14 cellular contexts compared by ENCODE assay signal in genomic region chr11:45924036-45924915, GRCh38. TPM values are rescaled to one million over a fixed set of nuclear protein-coding genes. Genes with fewer than 3 reads are reported as not detected.
DNase-seq lines count a peak whose midpoint lies in the region; ATAC-seq and TF ChIP-seq lines count a peak whose summit lies in the region.
"Had no signal": no experiment of that assay in that cellular context is flagged by ENCODE, and none has a peak within 500 bp of the region (broad histone marks: within the 10 kb centered on the region; RNA-seq: fewer than 3 reads in every experiment).

No MANE protein-coding gene starts in this region.

- H3K4me3 Mint-ChIP-seq in immature natural killer cell, result peak overlapping the region; percentile 42 to 72 (median 57)

- peak; percentile 47 for DNase-seq in activated CD8-positive, alpha-beta memory T cell treated with anti-CD3 and anti-CD28 coated beads, Interleukin-2, amount 50 U/mL, for 48 hours
- no peak for DNase-seq in activated CD8-positive, alpha-beta memory T cell treated with anti-CD3 and anti-CD28 coated beads for 24 hours
- DNase-seq in RWPE1 (ENCODE audit: low spot score) (no peak), immature natural killer cell (no peak), spleen (peak; percentile 71), NCI-H187 treated with DMSO at 0.1 percent for 48 hours (lab: John Stamatoyannopoulos, UW) (no peak), anterior cingulate cortex (lab: John Stamatoyannopoulos, UW) (no peak)
- DNase-seq: dermis blood vessel endothelial cell, NCI-H1436, small intestine, T-helper 9 cell had no signal

- TF ChIP-seq CTCF in RWPE1 (conservative IDR thresholded peaks at IDR 0.05; ENCODE audit: low read depth) (no peak), spleen (IDR thresholded peaks at IDR 0.05 in 8 of 11, conservative IDR thresholded peaks at IDR 0.05 in 3 of 11) (no peak)

- peaks cover 21 to 36% of the 10 kb centered on the region in 2 donors for H3K4me1 Mint-ChIP-seq in immature natural killer cell

- peaks cover 0 to 4% (median 0%) of the 10 kb centered on the region in 3 donors for H3K36me3 Mint-ChIP-seq in immature natural killer cell

- H3K9me3 ChIP-seq in spleen, result no peaks in the 10 kb centered on the region
- H3K9me3 ChIP-seq: gastrocnemius medialis, mucosa of descending colon had no signal

- no peaks in the 10 kb centered on the region for H3K36me3 ChIP-seq in spleen
- H3K36me3 ChIP-seq: gastrocnemius medialis had no signal

- POLR2A ChIA-PET in RWPE1 (lab: Yijun Ruan, JAX; ENCODE audit: low non-redundant PET), result no interaction called here

- H3K27ac Mint-ChIP-seq in immature natural killer cell, result peak overlapping the region in 1 of 6 donors; percentile 36

- ATAC-seq in HG03342 (IDR thresholded peaks at IDR 0.05; ENCODE audit: unreplicated experiment), result no peak
- ATAC-seq: gastrocnemius medialis, mucosa of descending colon had no signal

- H3K27ac ChIP-seq in RWPE1 (peak overlapping the region; percentile 100), spleen (peak overlapping the region in 1 of 8 donors; percentile 41)
- H3K27ac ChIP-seq: gastrocnemius medialis had no signal

- H3K9me3 Mint-ChIP-seq in immature natural killer cell, result no peaks in the 10 kb centered on the region

- peaks cover 5 to 80% (median 34%) of the 10 kb centered on the region in 6 donors for H3K4me1 ChIP-seq in spleen

- H3K27me3 Mint-ChIP-seq in immature natural killer cell (ENCODE audit: low read depth in 3 of 3), result peaks cover 0 to 12% (median 12%) of the 10 kb centered on the region in 3 donors

- CTCF ChIA-PET in RWPE1 (lab: Yijun Ruan, JAX), result interaction anchor here (0.6 to 1.9 kb wide), 3 partner anchors 41 to 1616 kb away, joined by 3 to 7 read pairs (median 6); no protein-coding TSS in a partner anchor

- intact Hi-C loops in spleen (cut with DNase I; ENCODE audit: low total_unique reads), result no loop called here

- WGBS in spleen, 5 donors, result 67 to 79% (median 70%) methylated on average over 17 to 22 of the region's 22 CpGs

- TF ChIP-seq POLR2A in spleen (IDR thresholded peaks at IDR 0.05), result no peak

- H3K27me3 ChIP-seq in spleen (replicated peaks in 1 of 7), result peaks cover 0 to 52% (median 20%) of the 10 kb centered on the region in 7 donors

- no peak overlapping the region for H3K4me3 ChIP-seq in spleen
- H3K4me3 ChIP-seq: mucosa of descending colon had no signal

RNA-seq across cellular contexts. Expression of gene LARGE2, which starts 1.8 kb away (rescaled TPM):
- polyA plus RNA-seq in immature natural killer cell, result under 1 TPM in 1 of 3 donors, not detected in 2; 0.96 TPM
- total RNA-seq in spleen, result 1 to 10 TPM; 2.5 to 8.4 (median 6.1) TPM
- 10 to 100 TPM in 2 of 3 donors, 1 to 10 TPM in 1; 4.7 to 18.8 (median 16.4) TPM for polyA plus RNA-seq in spleen
- total RNA-seq: dermis blood vessel endothelial cell, gastrocnemius medialis had no signal

RNA-seq across cellular contexts. Expression of gene PEX16, which starts 6.6 kb away (rescaled TPM):
- polyA plus RNA-seq in immature natural killer cell, result 10 to 100 TPM; 51.0 to 69.9 (median 51.2) TPM
- total RNA-seq in spleen, result 10 to 100 TPM; 29.2 to 36.7 (median 33.7) TPM
- polyA plus RNA-seq in spleen, result 10 to 100 TPM; 41.6 to 50.1 (median 46.1) TPM

RNA-seq across cellular contexts. Expression of gene FREY1, which starts 17.2 kb away (rescaled TPM):
- polyA plus RNA-seq in immature natural killer cell (not detected), spleen (under 1 TPM; 0.13 to 0.32 (median 0.27) TPM)
- total RNA-seq in spleen, result 1 to 10 TPM in 4 of 7 donors, under 1 TPM in 1, not detected in 2; 0.57 to 2.0 (median 1.2) TPM
- total RNA-seq: gastrocnemius medialis had no signal

RNA-seq across cellular contexts. Expression of gene MAPK8IP1, which starts 38.8 kb away (rescaled TPM):
- polyA plus RNA-seq in immature natural killer cell (under 1 TPM in 2 of 3 donors, not detected in 1; 0.08 to 0.09 TPM), spleen (1 to 10 TPM in 2 of 3 donors, under 1 TPM in 1; 0.80 to 2.2 (median 1.3) TPM)
- 1 to 10 TPM; 1.7 to 6.0 (median 3.4) TPM for total RNA-seq in spleen

Comparison
In these comparisons a context has a peak if more than half of its experiments do, and no peak if none do; other contexts are left out.
1. DNase-seq: peak in activated CD8-positive, alpha-beta memory T cell treated with anti-CD3 and anti-CD28 coated beads, Interleukin-2, amount 50 U/mL, for 48 hours (single experiment) and spleen (single experiment); none in activated CD8-positive, alpha-beta memory T cell treated with anti-CD3 and anti-CD28 coated beads for 24 hours (single experiment), RWPE1 (single experiment), immature natural killer cell (0 of 3), NCI-H187 treated with DMSO at 0.1 percent for 48 hours (single experiment) and anterior cingulate cortex (0 of 58).